In the genomic region with DNA sequence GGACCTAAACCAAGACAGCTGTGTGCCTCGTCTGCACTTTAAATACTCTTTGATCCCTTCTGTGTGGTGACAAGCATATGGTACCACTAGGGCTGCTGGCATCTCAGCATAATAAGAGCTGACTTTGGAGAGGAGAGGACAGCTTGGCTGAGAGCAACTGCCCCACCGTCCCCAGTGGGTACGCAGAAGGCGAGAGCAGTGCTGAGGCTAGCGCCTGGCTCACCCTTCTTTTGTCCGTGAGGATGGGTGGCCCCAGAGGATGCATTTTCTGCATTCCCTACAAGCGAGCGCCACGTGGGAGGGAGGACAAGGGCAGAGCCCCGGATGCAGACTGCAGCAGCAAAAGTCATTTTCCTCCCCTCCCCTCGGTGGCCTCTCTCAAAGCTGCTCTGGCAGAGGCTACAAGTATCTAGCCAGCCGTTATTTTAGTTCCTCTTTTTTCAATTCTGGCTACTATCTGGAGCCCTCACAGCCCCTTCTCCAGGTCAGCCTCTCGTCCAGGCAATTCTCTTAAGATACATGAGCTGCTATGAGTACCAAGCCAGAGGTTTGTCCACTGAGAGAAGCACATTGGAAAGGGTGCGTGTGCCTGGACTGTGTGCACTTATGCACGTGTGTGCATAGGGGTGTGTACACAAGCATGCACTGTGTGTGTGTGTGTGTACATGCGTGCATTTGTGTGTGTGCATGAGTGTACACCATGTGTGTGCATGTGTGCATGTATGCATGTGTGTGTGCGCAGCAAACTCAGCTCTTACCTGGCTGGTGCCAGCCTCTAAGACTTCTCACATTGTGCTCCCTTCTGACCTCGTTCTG, we compare ENCODE assay signal across 1 cellular context.
TF ChIP-seq lines count a peak whose summit lies in the region.

No MANE protein-coding gene starts in this region.

TF ChIP-seq in H1, 55 proteins besides CTCF, POLR2A, EP300 and RAD21:
- no peak for TF ChIP-seq SIX5 (IDR thresholded peaks at IDR 0.05; ENCODE audit: low read depth, low read length)
- TF ChIP-seq SRF (IDR thresholded peaks at IDR 0.05; ENCODE audit: low read depth, low read length), result no peak
- 0 out of 2 replicates have a peak, but pooled peaks have one; percentile 8 for TF ChIP-seq TEAD4 (IDR thresholded peaks at IDR 0.05; ENCODE audit: low read depth, low read length)
TF ChIP-seq in H1: peak in this region for 1.
